ENCODE assay signal across 10 cellular contexts in genomic region chr3:187013080-187013838, GRCh38.
A peak's percentile ranks its signal among the peaks of the same experiment; 100 is the strongest.
DNase-seq lines count a peak whose midpoint lies in the region; ATAC-seq and TF ChIP-seq lines count a peak whose summit lies in the region.
"Had no signal": no experiment of that assay in that cellular context is flagged by ENCODE, and none has a peak within 500 bp of the region (broad histone marks: within the 10 kb centered on the region; RNA-seq: fewer than 3 reads in every experiment).

No MANE protein-coding gene starts in this region.

- ATAC-seq in activated naive CD8-positive, alpha-beta T cell treated with anti-CD3 and anti-CD28 coated beads, Interleukin-2, amount 50 U/mL, for 24 hours, result no peak
- ATAC-seq in right lobe of liver, result peak in 2 of 4 donors; percentile 8 to 12
- no peak for ATAC-seq in HG03196 (IDR thresholded peaks at IDR 0.05; ENCODE audit: unreplicated experiment)

- peak overlapping the region; percentile 98 for H3K27ac Mint-ChIP-seq in activated naive CD4-positive, alpha-beta T cell treated with anti-CD3 and anti-CD28 coated beads, Interleukin-2, amount 50 U/mL, for 24 hours
- peak overlapping the region; percentile 89 for H3K27ac Mint-ChIP-seq in activated naive CD8-positive, alpha-beta T cell treated with anti-CD3 and anti-CD28 coated beads, Interleukin-2, amount 50 U/mL, for 24 hours

- H3K4me1 Mint-ChIP-seq in activated naive CD4-positive, alpha-beta T cell treated with anti-CD3 and anti-CD28 coated beads, Interleukin-2, amount 50 U/mL, for 24 hours, result peaks cover 61% of the 10 kb centered on the region
- H3K4me1 Mint-ChIP-seq in activated naive CD8-positive, alpha-beta T cell treated with anti-CD3 and anti-CD28 coated beads, Interleukin-2, amount 50 U/mL, for 24 hours, result peaks cover 73% of the 10 kb centered on the region

- intact Hi-C loops in right lobe of liver (cut with DNase I), result no loop called here
- intact Hi-C loops in transverse colon (cut with DNase I; ENCODE audit: low total_unique reads), result no loop called here

- H3K4me1 ChIP-seq in right lobe of liver (peaks cover 0 to 24% (median 10%) of the 10 kb centered on the region in 4 donors), transverse colon (no peaks in the 10 kb centered on the region)
- H3K4me1 ChIP-seq: breast epithelium had no signal

- H3K9me3 ChIP-seq in right lobe of liver (no peaks in the 10 kb centered on the region), transverse colon (no peaks in the 10 kb centered on the region)
- H3K9me3 ChIP-seq: breast epithelium had no signal

- peaks cover 2% of the 10 kb centered on the region for H3K9me3 Mint-ChIP-seq in activated naive CD4-positive, alpha-beta T cell treated with anti-CD3 and anti-CD28 coated beads, Interleukin-2, amount 50 U/mL, for 24 hours
- H3K9me3 Mint-ChIP-seq in activated naive CD8-positive, alpha-beta T cell treated with anti-CD3 and anti-CD28 coated beads, Interleukin-2, amount 50 U/mL, for 24 hours, result peaks cover under 1% of the 10 kb centered on the region

- peak overlapping the region; percentile 80 for H3K4me3 Mint-ChIP-seq in activated naive CD4-positive, alpha-beta T cell treated with anti-CD3 and anti-CD28 coated beads, Interleukin-2, amount 50 U/mL, for 24 hours
- peak overlapping the region; percentile 59 for H3K4me3 Mint-ChIP-seq in activated naive CD8-positive, alpha-beta T cell treated with anti-CD3 and anti-CD28 coated beads, Interleukin-2, amount 50 U/mL, for 24 hours

- H3K4me3 ChIP-seq in right lobe of liver (no peak overlapping the region), transverse colon (no peak overlapping the region)
- H3K4me3 ChIP-seq: breast epithelium had no signal

- TF ChIP-seq EP300 in transverse colon (IDR thresholded peaks at IDR 0.05; ENCODE audit: low read depth), result no peak

- no peak for DNase-seq in activated naive CD4-positive, alpha-beta T cell treated with anti-CD3 and anti-CD28 coated beads, Interleukin-2, amount 50 U/mL, for 16 hours
- no peak for DNase-seq in activated naive CD8-positive, alpha-beta T cell treated with anti-CD3 and anti-CD28 coated beads, Interleukin-2, amount 50 U/mL, for 24 hours
- DNase-seq in right lobe of liver (no peak), transverse colon (no peak), SW480 (ENCODE audit: low spot score) (no peak), NCI-H2107 (lab: John Stamatoyannopoulos, UW) (no peak)
- DNase-seq: NCI-H1105 treated with DMSO at 0.1 percent for 48 hours had no signal

- peak overlapping the region; percentile 45 to 80 (median 61) for H3K27ac ChIP-seq in right lobe of liver
- H3K27ac ChIP-seq in transverse colon, result peak overlapping the region in 3 of 4 donors; percentile 36 to 62 (median 57)

- 56% methylated on average over 8 of the region's 10 CpGs for WGBS in right lobe of liver (ENCODE audit: insufficient coverage, low coverage, low lambda C conversion rate, missing lambda C conversion rate)
- WGBS in transverse colon (ENCODE audit: low coverage in 1 of 2), 2 donors, result 74 to 80% methylated on average over 7 to 10 of the region's 10 CpGs

- in situ Hi-C loops in transverse colon (cut with MboI; ENCODE audit: low pct_ligation_motif_present in 1 of 4, low pct_unique_long_range_greater_than_20kb in 1 of 4, low sequenced_read_pairs in 3 of 4), result no loop called here

- peaks cover 11% of the 10 kb centered on the region for H3K36me3 Mint-ChIP-seq in activated naive CD4-positive, alpha-beta T cell treated with anti-CD3 and anti-CD28 coated beads, Interleukin-2, amount 50 U/mL, for 24 hours
- peaks cover 11% of the 10 kb centered on the region for H3K36me3 Mint-ChIP-seq in activated naive CD8-positive, alpha-beta T cell treated with anti-CD3 and anti-CD28 coated beads, Interleukin-2, amount 50 U/mL, for 24 hours (ENCODE audit: low read depth)

- TF ChIP-seq CTCF in right lobe of liver (IDR thresholded peaks at IDR 0.05) (no peak), transverse colon (IDR thresholded peaks at IDR 0.05) (no peak)

- H3K36me3 ChIP-seq in right lobe of liver (no peaks in the 10 kb centered on the region), transverse colon (no peaks in the 10 kb centered on the region)
- H3K36me3 ChIP-seq: breast epithelium had no signal

- no peak for TF ChIP-seq POLR2A in right lobe of liver (IDR thresholded peaks at IDR 0.05)
- no peak for TF ChIP-seq POLR2A in transverse colon (IDR thresholded peaks at IDR 0.05)

- no peaks in the 10 kb centered on the region for H3K27me3 ChIP-seq in right lobe of liver
- no peaks in the 10 kb centered on the region for H3K27me3 ChIP-seq in transverse colon
- H3K27me3 ChIP-seq: breast epithelium had no signal

- no peaks in the 10 kb centered on the region for H3K27me3 Mint-ChIP-seq in activated naive CD4-positive, alpha-beta T cell treated with anti-CD3 and anti-CD28 coated beads, Interleukin-2, amount 50 U/mL, for 24 hours
- H3K27me3 Mint-ChIP-seq in activated naive CD8-positive, alpha-beta T cell treated with anti-CD3 and anti-CD28 coated beads, Interleukin-2, amount 50 U/mL, for 24 hours, result no peaks in the 10 kb centered on the region
